11 cellular contexts compared by ENCODE assay signal in genomic region chr17:44559288-44560249, GRCh38. TPM values are rescaled to one million over a fixed set of nuclear protein-coding genes. Genes with fewer than 3 reads are reported as not detected.
A peak's percentile ranks its signal among the peaks of the same experiment; 100 is the strongest.
DNase-seq lines count a peak whose midpoint lies in the region; ATAC-seq, FAIRE-seq and TF ChIP-seq lines count a peak whose summit lies in the region.
"Had no signal": no experiment of that assay in that cellular context is flagged by ENCODE, and none has a peak within 500 bp of the region (broad histone marks: within the 10 kb centered on the region; RNA-seq: fewer than 3 reads in every experiment).

No MANE protein-coding gene starts in this region.

- TF ChIP-seq RAD21 in neural cell (conservative IDR thresholded peaks at IDR 0.05): no peak

- H3K27me3 ChIP-seq in neural cell (ENCODE audit: insufficient read depth, low read depth, low read length): peaks cover 14% of the 10 kb centered on the region
- H3K27me3 ChIP-seq: ovary had no signal

- no peaks in the 10 kb centered on the region for H4K20me1 ChIP-seq in neural cell (ENCODE audit: insufficient read depth)

- FAIRE-seq in HTR-8/SVneo (lab: Jason Lieb, UNC): peak; percentile 33

- H3K4me2 ChIP-seq in neural cell (ENCODE audit: low read length): no peak overlapping the region

- H3K79me2 ChIP-seq in neural cell (replicated peaks; ENCODE audit: insufficient read depth, low read length): peaks cover 48% of the 10 kb centered on the region

- peaks cover 65% of the 10 kb centered on the region for H3K36me3 Mint-ChIP-seq in dendritic cell treated with granulocyte-macrophage colony-stimulating factor and Interleukin-4, amounts not matched to agents 40 ng/mL and 50 ng/mL, for 4 days (ENCODE audit: low read depth)
- H3K36me3 Mint-ChIP-seq in activated CD8-positive, alpha-beta T cell treated with anti-CD3 and anti-CD28 coated beads for 36 hours (ENCODE audit: low read depth): peaks cover 2% of the 10 kb centered on the region

- no peaks in the 10 kb centered on the region for H3F3A ChIP-seq in neural cell (ENCODE audit: insufficient read depth, low read length, poor library complexity, severe bottlenecking)

- no peaks in the 10 kb centered on the region for H3K9me3 ChIP-seq in neural cell (ENCODE audit: low read length)
- H3K9me3 ChIP-seq: ovary had no signal

- H2AFZ ChIP-seq in neural cell (ENCODE audit: low read depth, low read length): no peak overlapping the region

- H3K36me3 ChIP-seq in neural cell (ENCODE audit: insufficient read depth, low read length): no peaks in the 10 kb centered on the region
- H3K36me3 ChIP-seq: ovary had no signal

- intact Hi-C loops in dendritic cell treated with granulocyte-macrophage colony-stimulating factor and Interleukin-4, amounts not matched to agents 40 ng/mL and 50 ng/mL, for 4 days (cut with micrococcal nuclease): no loop called here
- intact Hi-C loops in activated CD8-positive, alpha-beta T cell treated with anti-CD3 and anti-CD28 coated beads for 36 hours (cut with micrococcal nuclease): no loop called here

- H3K4me1 Mint-ChIP-seq in dendritic cell treated with granulocyte-macrophage colony-stimulating factor and Interleukin-4, amounts not matched to agents 40 ng/mL and 50 ng/mL, for 4 days (ENCODE audit: low read depth): peaks cover 69% of the 10 kb centered on the region
- H3K4me1 Mint-ChIP-seq in activated CD8-positive, alpha-beta T cell treated with anti-CD3 and anti-CD28 coated beads for 36 hours (ENCODE audit: low read depth): peaks cover 15% of the 10 kb centered on the region

- peak overlapping the region; percentile 99 for H3K27ac Mint-ChIP-seq in dendritic cell treated with granulocyte-macrophage colony-stimulating factor and Interleukin-4, amounts not matched to agents 40 ng/mL and 50 ng/mL, for 4 days
- no peak overlapping the region for H3K27ac Mint-ChIP-seq in activated CD8-positive, alpha-beta T cell treated with anti-CD3 and anti-CD28 coated beads for 36 hours
- H3K27ac Mint-ChIP-seq: activated naive CD4-positive, alpha-beta T cell treated with anti-CD3 and anti-CD28 coated beads, Interleukin-2, amount 50 U/mL, for 72 hours had no signal

- TF ChIP-seq CTCF in AG10803 (conservative IDR thresholded peaks at IDR 0.05; ENCODE audit: low read length) (no peak), neural cell (IDR thresholded peaks at IDR 0.05; ENCODE audit: poor library complexity, severe bottlenecking) (no peak)
- no peak for TF ChIP-seq CTCF in activated CD8-positive, alpha-beta T cell treated with anti-CD3 and anti-CD28 coated beads for 36 hours (IDR thresholded peaks at IDR 0.05)

- ATAC-seq in HG02763 (IDR thresholded peaks at IDR 0.05; ENCODE audit: unreplicated experiment): no peak
- ATAC-seq in activated CD8-positive, alpha-beta T cell treated with anti-CD3 and anti-CD28 coated beads for 36 hours: no peak
- ATAC-seq: activated naive CD4-positive, alpha-beta T cell treated with anti-CD3 and anti-CD28 coated beads, Interleukin-2, amount 50 U/mL, for 72 hours had no signal

- H3K4me3 Mint-ChIP-seq in dendritic cell treated with granulocyte-macrophage colony-stimulating factor and Interleukin-4, amounts not matched to agents 40 ng/mL and 50 ng/mL, for 4 days: peak overlapping the region; percentile 95
- H3K4me3 Mint-ChIP-seq in activated CD8-positive, alpha-beta T cell treated with anti-CD3 and anti-CD28 coated beads for 36 hours: no peak overlapping the region

- CTCF ChIA-PET in activated CD8-positive, alpha-beta T cell treated with anti-CD3 and anti-CD28 coated beads for 36 hours (lab: Charles Lee): no interaction called here

- no peak overlapping the region for H3K27ac ChIP-seq in neural cell (ENCODE audit: low read length)
- H3K27ac ChIP-seq: ovary, WERI-Rb-1 had no signal

- H3K4me3 ChIP-seq in AG10803 (ENCODE audit: low read length) (peak overlapping the region; percentile 78), neural cell (ENCODE audit: low read length) (peak overlapping the region; percentile 74)
- H3K4me3 ChIP-seq: ovary had no signal

- H3K9ac ChIP-seq in neural cell (ENCODE audit: low read length): no peak overlapping the region

- no peaks in the 10 kb centered on the region for H3K9me2 ChIP-seq in neural cell (ENCODE audit: insufficient read depth, low read length)

- TF ChIP-seq EP300 in neural cell (conservative IDR thresholded peaks at IDR 0.05; ENCODE audit: poor library complexity, severe bottlenecking): no peak

- POLR2A ChIA-PET in activated CD8-positive, alpha-beta T cell treated with anti-CD3 and anti-CD28 coated beads for 36 hours (lab: Charles Lee): no interaction called here

- H3K9me3 Mint-ChIP-seq in dendritic cell treated with granulocyte-macrophage colony-stimulating factor and Interleukin-4, amounts not matched to agents 40 ng/mL and 50 ng/mL, for 4 days: no peaks in the 10 kb centered on the region
- H3K9me3 Mint-ChIP-seq in activated CD8-positive, alpha-beta T cell treated with anti-CD3 and anti-CD28 coated beads for 36 hours: no peaks in the 10 kb centered on the region
- H3K9me3 Mint-ChIP-seq: activated naive CD4-positive, alpha-beta T cell treated with anti-CD3 and anti-CD28 coated beads, Interleukin-2, amount 50 U/mL, for 72 hours had no signal

- DNase-seq in AG10803 (ENCODE audit: low read depth) (no peak), HTR-8/SVneo (ENCODE audit: insufficient read length, low spot score) (no peak), SW480 (ENCODE audit: low spot score) (no peak), NCI-H1694 treated with DMSO at 0.1 percent for 48 hours (lab: John Stamatoyannopoulos, UW) (no peak)
- DNase-seq in activated CD8-positive, alpha-beta T cell treated with anti-CD3 and anti-CD28 coated beads for 36 hours: no peak
- DNase-seq: WERI-Rb-1 had no signal

- H3K27me3 Mint-ChIP-seq in dendritic cell treated with granulocyte-macrophage colony-stimulating factor and Interleukin-4, amounts not matched to agents 40 ng/mL and 50 ng/mL, for 4 days: peaks cover 3% of the 10 kb centered on the region
- H3K27me3 Mint-ChIP-seq in activated CD8-positive, alpha-beta T cell treated with anti-CD3 and anti-CD28 coated beads for 36 hours: peaks cover 47% of the 10 kb centered on the region

TF ChIP-seq in neural cell, 6 proteins besides CTCF, POLR2A, EP300 and RAD21:
- no peak for TF ChIP-seq TAF1 (IDR thresholded peaks at IDR 0.05; ENCODE audit: low read depth)
- no peak for TF ChIP-seq POLR2AphosphoS5 (IDR thresholded peaks at IDR 0.05)
- TF ChIP-seq MXI1 (conservative IDR thresholded peaks at IDR 0.05; ENCODE audit: poor library complexity, severe bottlenecking): no peak
- TF ChIP-seq REST (IDR thresholded peaks at IDR 0.05; ENCODE audit: borderline replicate concordance): no peak
- no peak for TF ChIP-seq EZH2 (IDR thresholded peaks at IDR 0.05; ENCODE audit: borderline replicate concordance, insufficient read depth, low read length, poor library complexity, severe bottlenecking)
- TF ChIP-seq SMC3 (conservative IDR thresholded peaks at IDR 0.05; ENCODE audit: poor library complexity): no peak

RNA-seq across cellular contexts. Expression of gene FZD2, which starts 2.3 kb away (rescaled TPM):
- polyA plus RNA-seq in neural cell: 2.5 and 3.0 TPM in 2 replicates
- 2.3 and 2.7 TPM in 2 replicates for polyA minus RNA-seq in neural cell
- total RNA-seq in activated CD8-positive, alpha-beta T cell treated with anti-CD3 and anti-CD28 coated beads for 36 hours: under 1 TPM; 0.16 to 0.22 TPM

RNA-seq across cellular contexts. Expression of gene GPATCH8, which starts 56.4 kb away (rescaled TPM):
- 18.5 and 24.5 TPM in 2 replicates for polyA plus RNA-seq in neural cell
- 60.1 and 82.9 TPM in 2 replicates for polyA minus RNA-seq in neural cell
- 10 to 100 TPM; 34.0 to 36.8 TPM for total RNA-seq in activated CD8-positive, alpha-beta T cell treated with anti-CD3 and anti-CD28 coated beads for 36 hours
